Comparison of ENCODE assay signal across 8 cellular contexts in the genomic region with DNA sequence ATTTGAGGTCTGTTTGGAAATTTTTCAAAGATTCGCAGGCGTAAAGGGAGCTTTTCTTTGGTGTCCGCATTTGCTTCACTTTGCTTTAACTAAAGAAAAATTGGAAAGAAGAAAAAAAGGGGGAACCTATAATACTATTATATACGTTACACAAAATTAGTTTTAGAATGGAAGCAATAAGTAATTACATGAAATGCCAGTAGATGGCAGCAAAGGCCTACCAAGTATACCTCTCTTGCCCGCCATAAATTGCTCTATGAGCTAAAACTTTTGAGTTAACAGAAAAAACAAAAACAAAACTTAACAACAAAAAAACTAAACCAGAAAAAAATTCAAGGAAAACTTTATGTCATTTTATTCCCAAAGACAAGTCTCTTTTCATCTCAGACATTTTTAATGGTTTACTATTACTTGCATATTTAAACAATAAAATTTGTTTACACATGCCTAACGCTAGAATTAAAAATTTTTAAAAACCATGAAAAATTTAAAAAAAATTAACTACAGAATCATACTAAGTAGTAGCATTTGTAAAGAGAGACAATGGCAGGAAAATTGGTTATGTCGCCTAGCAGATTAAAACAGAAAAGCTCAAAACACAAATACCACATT.
DNase-seq lines count a peak whose midpoint lies in the region; TF ChIP-seq lines count a peak whose summit lies in the region.

No MANE protein-coding gene starts in this region.

- DNase-seq in activated CD8-positive, alpha-beta memory T cell treated with anti-CD3 and anti-CD28 coated beads, Interleukin-2, amount 50 U/mL, for 1 hour (ENCODE audit: extremely low read depth), result peak; percentile 0
- DNase-seq in activated CD8-positive, alpha-beta memory T cell treated with anti-CD3 and anti-CD28 coated beads, Interleukin-2, amount 50 U/mL, for 48 hours, result no peak
- DNase-seq in GM20000 (ENCODE audit: low spot score), result peak; percentile 29
- DNase-seq in Jurkat, Clone E6-1 (ENCODE audit: low read depth, low spot score), result peak; percentile 53
- peak; percentile 69 for DNase-seq in RKO (ENCODE audit: low spot score)
- no peak for DNase-seq in endodermal cell
- no peak for DNase-seq in neural crest cell (ENCODE audit: low read depth, low spot score)
- no peak for DNase-seq in HK-2 (ENCODE audit: unreplicated experiment)

- no peak overlapping the region for H3K27ac ChIP-seq in endodermal cell (ENCODE audit: low read depth, low read length)

- H3K9me3 Mint-ChIP-seq in endodermal cell (no peaks in the 10 kb centered on the region), neural crest cell (no peaks in the 10 kb centered on the region)

- H3K27ac Mint-ChIP-seq in endodermal cell (no peak overlapping the region), neural crest cell (ENCODE audit: unreplicated experiment) (no peak overlapping the region)

- no peaks in the 10 kb centered on the region for H3K4me1 Mint-ChIP-seq in endodermal cell
- H3K4me1 Mint-ChIP-seq in neural crest cell, result peaks cover 5% of the 10 kb centered on the region

- no peaks in the 10 kb centered on the region for H3K36me3 Mint-ChIP-seq in endodermal cell (ENCODE audit: low read depth)
- no peaks in the 10 kb centered on the region for H3K36me3 Mint-ChIP-seq in neural crest cell (ENCODE audit: low read depth)

- 0 to 23% methylated on average over 1 to 5 of the region's 7 CpGs for WGBS in endodermal cell (ENCODE audit: insufficient coverage in 1 of 2, insufficient read length in 1 of 2), 2 experiments

- no peaks in the 10 kb centered on the region for H3K27me3 Mint-ChIP-seq in endodermal cell (ENCODE audit: insufficient read depth)
- H3K27me3 Mint-ChIP-seq in neural crest cell (ENCODE audit: low read depth), result peaks cover 39% of the 10 kb centered on the region

- H3K4me3 Mint-ChIP-seq in endodermal cell, result no peak overlapping the region
- H3K4me3 Mint-ChIP-seq in neural crest cell, result no peak overlapping the region

- H3K9me3 ChIP-seq in endodermal cell (ENCODE audit: control insufficient read depth, low read length), result no peaks in the 10 kb centered on the region

- H3K4me3 ChIP-seq in Jurkat, Clone E6-1 (ENCODE audit: low read length), result no peak overlapping the region
- no peak overlapping the region for H3K4me3 ChIP-seq in endodermal cell (ENCODE audit: low read length)

- H3K9ac ChIP-seq in endodermal cell (ENCODE audit: extremely low read depth, low read length, poor library complexity, severe bottlenecking), result no peak overlapping the region

- H3K36me3 ChIP-seq in endodermal cell (ENCODE audit: control insufficient read depth, insufficient read depth, low read length), result no peaks in the 10 kb centered on the region

- TF ChIP-seq CTCF in GM20000 (IDR thresholded peaks at IDR 0.05; ENCODE audit: extremely low read depth, missing control alignments), result peak; percentile 46
- TF ChIP-seq CTCF in endodermal cell (conservative IDR thresholded peaks at IDR 0.05), result peak; percentile 87
- TF ChIP-seq CTCF in neural crest cell (conservative IDR thresholded peaks at IDR 0.05), result peak; percentile 88

- H3K27me3 ChIP-seq in endodermal cell (ENCODE audit: control insufficient read depth, insufficient read depth, low read length, poor library complexity, severe bottlenecking), result no peaks in the 10 kb centered on the region

- no peaks in the 10 kb centered on the region for H3K4me1 ChIP-seq in endodermal cell (ENCODE audit: control insufficient read depth, insufficient read depth, low read length)

Comparison
In these comparisons a context has a peak if more than half of its experiments do, and no peak if none do; other contexts are left out.
1. DNase-seq: peak in activated CD8-positive, alpha-beta memory T cell treated with anti-CD3 and anti-CD28 coated beads, Interleukin-2, amount 50 U/mL, for 1 hour (single experiment), GM20000 (single experiment), Jurkat, Clone E6-1 (single experiment) and RKO (single experiment); none in activated CD8-positive, alpha-beta memory T cell treated with anti-CD3 and anti-CD28 coated beads, Interleukin-2, amount 50 U/mL, for 48 hours (single experiment), endodermal cell (single experiment), neural crest cell (single experiment) and HK-2 (single experiment).
2. Peak in every context shown above with its lines, with median percentiles within 50 percentile points of each other: CTCF ChIP-seq.